Comparison of ENCODE assay signal across 11 cellular contexts in the genomic region with DNA sequence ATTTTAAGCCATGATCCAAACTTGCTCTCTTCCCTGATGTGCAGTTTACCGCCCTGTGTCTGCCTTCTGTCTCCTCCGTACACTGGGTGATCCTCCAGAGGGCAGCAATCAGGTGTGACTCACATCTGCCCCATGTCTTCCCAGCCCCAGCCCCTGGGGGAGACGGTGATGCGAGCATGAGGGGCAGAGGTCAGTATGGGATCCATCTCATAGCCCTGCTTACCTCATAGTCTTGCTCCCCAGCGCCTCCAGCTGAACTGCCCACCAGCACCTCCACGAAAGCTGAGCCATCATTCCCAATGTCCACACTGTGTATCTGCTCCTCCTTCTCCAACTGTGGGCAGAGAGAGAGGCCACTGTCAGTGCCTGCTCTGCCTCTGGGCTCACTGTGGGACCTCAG. TPM values are rescaled to one million over a fixed set of nuclear protein-coding genes. Genes with fewer than 3 reads are reported as not detected.
A peak's percentile ranks its signal among the peaks of the same experiment; 100 is the strongest.
DNase-seq lines count a peak whose midpoint lies in the region; ATAC-seq, FAIRE-seq and TF ChIP-seq lines count a peak whose summit lies in the region.
"Had no signal": no experiment of that assay in that cellular context is flagged by ENCODE, and none has a peak within 500 bp of the region (broad histone marks: within the 10 kb centered on the region; RNA-seq: fewer than 3 reads in every experiment).

No MANE protein-coding gene starts in this region.

- H3K9me3 ChIP-seq in SK-N-SH: no peaks in the 10 kb centered on the region
- H3K9me3 ChIP-seq: tibial nerve had no signal

- TF ChIP-seq RAD21 in SK-N-SH (IDR thresholded peaks at IDR 0.05; ENCODE audit: low read length): no peak

- H3F3A ChIP-seq in SK-N-SH (replicated peaks; ENCODE audit: insufficient read depth): peaks cover 34% of the 10 kb centered on the region

- in situ Hi-C loops in GM13977 (cut with MboI; ENCODE audit: low pct_unique_long_range_greater_than_20kb, low sequenced_read_pairs, unreplicated experiment): no loop called here

- TF ChIP-seq CTCF in SK-N-SH (IDR thresholded peaks at IDR 0.05): 0 out of 2 replicates have a peak, but pooled peaks have one; percentile 10
- TF ChIP-seq CTCF in fibroblast of mammary gland (conservative IDR thresholded peaks at IDR 0.05; ENCODE audit: control insufficient read depth, insufficient read depth, low read depth, low read length): peak; percentile 27
- no peak for TF ChIP-seq CTCF in GM13977 (IDR thresholded peaks at IDR 0.05; ENCODE audit: extremely low read depth, insufficient read depth, missing control alignments)

- FAIRE-seq in urothelium cell line (lab: Jason Lieb, UNC): no peak

- H3K4me2 ChIP-seq in SK-N-SH: no peak overlapping the region

- WGBS in SK-N-SH (ENCODE audit: low lambda C conversion rate): 90% methylated on average over 6 of the region's 6 CpGs

- CTCF ChIA-PET in SK-N-SH (lab: Yijun Ruan, JAX): interaction anchor here (0.6 to 1.3 kb wide), 2 partner anchors 10 to 33 kb away, joined by 3 read pairs; no protein-coding TSS in a partner anchor

- DNase-seq in stimulated activated CD4-positive, alpha-beta T cell treated with anti-CD3 and anti-CD28 coated beads, Interleukin-2, amount 100 ng/mL, for 4 hours (ENCODE audit: low read depth): peak; percentile 11
- no peak for DNase-seq in stimulated activated CD4-positive, alpha-beta T cell treated with anti-CD3 and anti-CD28 coated beads, Interleukin-12 subunit alpha, Interleukin-12 subunit beta, amount 100 ng/mL, for 4 hours
- no peak for DNase-seq in SK-N-SH
- peak; percentile 76 for DNase-seq in fibroblast of mammary gland (ENCODE audit: low read depth)
- peak; percentile 33 for DNase-seq in urothelium cell line (ENCODE audit: low spot score)
- no peak for DNase-seq in GM13977 (ENCODE audit: low spot score)
- no peak for DNase-seq in inferior parietal cortex (ENCODE audit: extremely low spot score)
- DNase-seq: DND-41 had no signal

- no peak overlapping the region for H3K9ac ChIP-seq in SK-N-SH

- H3K36me3 ChIP-seq in SK-N-SH (replicated peaks in 1 of 2; ENCODE audit: control insufficient read depth in 1 of 2, insufficient read depth in 2 of 2, low read length in 1 of 2): peaks cover 11 to 13% of the 10 kb centered on the region in 2 experiments

- POLR2A ChIA-PET in SK-N-SH (lab: Yijun Ruan, JAX): no interaction called here

- H3K79me2 ChIP-seq in SK-N-SH (ENCODE audit: insufficient read depth): peaks cover 10% of the 10 kb centered on the region; the same call in 1 of the 2 replicates

- no peak overlapping the region for H3K27ac ChIP-seq in SK-N-SH (ENCODE audit: low read depth in 2 of 2, low read length in 1 of 2)
- H3K27ac ChIP-seq: tibial nerve had no signal

- no peak for ATAC-seq in HG03159 (IDR thresholded peaks at IDR 0.05; ENCODE audit: unreplicated experiment)
- ATAC-seq: Right ventricle myocardium inferior had no signal

- H3K9me2 ChIP-seq in SK-N-SH: no peaks in the 10 kb centered on the region

- H3K27me3 ChIP-seq in SK-N-SH (ENCODE audit: insufficient read depth): no peaks in the 10 kb centered on the region
- H3K27me3 ChIP-seq: tibial nerve had no signal

- H2AFZ ChIP-seq in SK-N-SH (ENCODE audit: low read depth): no peak overlapping the region

- H3K4me3 ChIP-seq in SK-N-SH (ENCODE audit: low read depth in 2 of 2, low read length in 1 of 2) (no peak overlapping the region), fibroblast of mammary gland (ENCODE audit: control insufficient read depth, low read depth, low read length) (no peak overlapping the region)
- H3K4me3 ChIP-seq: tibial nerve had no signal

- TF ChIP-seq EP300 in SK-N-SH (IDR thresholded peaks at IDR 0.05; ENCODE audit: borderline replicate concordance in 1 of 2, low read depth in 1 of 2, low read length in 1 of 2): no peak

- peaks cover 0 to 14% of the 10 kb centered on the region in 2 experiments; a peak in 1 of 4 replicates for H3K4me1 ChIP-seq in SK-N-SH (ENCODE audit: control insufficient read depth in 1 of 2, insufficient read depth in 2 of 2, low read depth in 1 of 2, low read length in 1 of 2)

- H4K20me1 ChIP-seq in SK-N-SH (ENCODE audit: insufficient read depth): 0 out of 2 replicates have a peak, but pooled peaks cover 2% of the 10 kb centered on the region

TF ChIP-seq in SK-N-SH, 30 proteins besides CTCF, POLR2A, EP300 and RAD21:
- TF ChIP-seq FOXJ3 (CRISPR knock-in tag; IDR thresholded peaks at IDR 0.05) (no peak), NFIC (IDR thresholded peaks at IDR 0.05; ENCODE audit: borderline replicate concordance) (no peak), EZH2phosphoT487 (IDR thresholded peaks at IDR 0.05; ENCODE audit: borderline replicate concordance, low read depth) (no peak), RCOR1 (IDR thresholded peaks at IDR 0.05; ENCODE audit: low read length) (no peak), SMC3 (IDR thresholded peaks at IDR 0.05; ENCODE audit: low read depth, low read length) (no peak), NRF1 (IDR thresholded peaks at IDR 0.05; ENCODE audit: low read depth, low read length) (no peak), MEF2A (IDR thresholded peaks at IDR 0.05; ENCODE audit: borderline replicate concordance, low read depth) (no peak), FOSL2 (IDR thresholded peaks at IDR 0.05; ENCODE audit: borderline replicate concordance, low read depth) (no peak), GATA2 (CRISPR knock-in tag; IDR thresholded peaks at IDR 0.05) (no peak), TCF12 (IDR thresholded peaks at IDR 0.05) (no peak)
- TF ChIP-seq, protein P1, sequence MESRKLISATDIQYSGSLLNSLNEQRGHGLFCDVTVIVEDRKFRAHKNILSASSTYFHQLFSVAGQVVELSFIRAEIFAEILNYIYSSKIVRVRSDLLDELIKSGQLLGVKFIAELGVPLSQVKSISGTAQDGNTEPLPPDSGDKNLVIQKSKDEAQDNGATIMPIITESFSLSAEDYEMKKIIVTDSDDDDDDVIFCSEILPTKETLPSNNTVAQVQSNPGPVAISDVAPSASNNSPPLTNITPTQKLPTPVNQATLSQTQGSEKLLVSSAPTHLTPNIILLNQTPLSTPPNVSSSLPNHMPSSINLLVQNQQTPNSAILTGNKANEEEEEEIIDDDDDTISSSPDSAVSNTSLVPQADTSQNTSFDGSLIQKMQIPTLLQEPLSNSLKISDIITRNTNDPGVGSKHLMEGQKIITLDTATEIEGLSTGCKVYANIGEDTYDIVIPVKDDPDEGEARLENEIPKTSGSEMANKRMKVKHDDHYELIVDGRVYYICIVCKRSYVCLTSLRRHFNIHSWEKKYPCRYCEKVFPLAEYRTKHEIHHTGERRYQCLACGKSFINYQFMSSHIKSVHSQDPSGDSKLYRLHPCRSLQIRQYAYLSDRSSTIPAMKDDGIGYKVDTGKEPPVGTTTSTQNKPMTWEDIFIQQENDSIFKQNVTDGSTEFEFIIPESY (IDR thresholded peaks at IDR 0.05; ENCODE audit: borderline replicate concordance, low read depth): no peak
- TF ChIP-seq, protein P2, sequence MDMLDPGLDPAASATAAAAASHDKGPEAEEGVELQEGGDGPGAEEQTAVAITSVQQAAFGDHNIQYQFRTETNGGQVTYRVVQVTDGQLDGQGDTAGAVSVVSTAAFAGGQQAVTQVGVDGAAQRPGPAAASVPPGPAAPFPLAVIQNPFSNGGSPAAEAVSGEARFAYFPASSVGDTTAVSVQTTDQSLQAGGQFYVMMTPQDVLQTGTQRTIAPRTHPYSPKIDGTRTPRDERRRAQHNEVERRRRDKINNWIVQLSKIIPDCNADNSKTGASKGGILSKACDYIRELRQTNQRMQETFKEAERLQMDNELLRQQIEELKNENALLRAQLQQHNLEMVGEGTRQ (IDR thresholded peaks at IDR 0.05; ENCODE audit: borderline replicate concordance, low read depth, low read length): no peak

RNA-seq across cellular contexts. Expression of a gene that starts 14.6 kb away (rescaled TPM):
- polyA plus RNA-seq in SK-N-SH (2012; rRNA removed): 24.7 and 30.3 TPM in 2 replicates
- 13.2 and 16.4 TPM in 2 replicates for polyA plus RNA-seq in SK-N-SH (2012; cell fraction: cytosol; rRNA removed)
- polyA plus RNA-seq in SK-N-SH (2012; cell fraction: nucleus; rRNA removed): 20.2 and 25.7 TPM in 2 replicates

RNA-seq across cellular contexts. Expression of a gene that starts 14.9 kb away (rescaled TPM):
- 5.5 and 6.5 TPM in 2 replicates for polyA plus RNA-seq in SK-N-SH (2012; rRNA removed)
- polyA plus RNA-seq in SK-N-SH (2012; cell fraction: cytosol; rRNA removed): 2.8 and 5.4 TPM in 2 replicates
- 8.0 and 9.2 TPM in 2 replicates for polyA plus RNA-seq in SK-N-SH (2012; cell fraction: nucleus; rRNA removed)

RNA-seq across cellular contexts. Expression of a gene that starts 27.7 kb away (rescaled TPM):
- polyA plus RNA-seq in SK-N-SH (2012; rRNA removed): 0.31 and 1.0 TPM in 2 replicates
- 0.46 and 0.85 TPM in 2 replicates for polyA plus RNA-seq in SK-N-SH (2012; cell fraction: cytosol; rRNA removed)
- polyA plus RNA-seq in SK-N-SH (2012; cell fraction: nucleus; rRNA removed): 1.9 and 3.7 TPM in 2 replicates

RNA-seq across cellular contexts. Expression of a gene that starts 33.7 kb away (rescaled TPM):
- 74.9 and 86.2 TPM in 2 replicates for polyA plus RNA-seq in SK-N-SH (2012; rRNA removed)
- polyA plus RNA-seq in SK-N-SH (2012; cell fraction: cytosol; rRNA removed): 44.9 and 58.7 TPM in 2 replicates
- 41.3 and 44.5 TPM in 2 replicates for polyA plus RNA-seq in SK-N-SH (2012; cell fraction: nucleus; rRNA removed)

RNA-seq across cellular contexts. Expression of a gene that starts 35.2 kb away (rescaled TPM):
- 8.4 and 10.8 TPM in 2 replicates for polyA plus RNA-seq in SK-N-SH (2012; rRNA removed)
- 9.4 and 10.2 TPM in 2 replicates for polyA plus RNA-seq in SK-N-SH (2012; cell fraction: cytosol; rRNA removed)
- polyA plus RNA-seq in SK-N-SH (2012; cell fraction: nucleus; rRNA removed): 27.5 and 30.0 TPM in 2 replicates

Comparison
In these comparisons a context has a peak if more than half of its experiments do, and no peak if none do; other contexts are left out.
1. DNase-seq: peak in stimulated activated CD4-positive, alpha-beta T cell treated with anti-CD3 and anti-CD28 coated beads, Interleukin-2, amount 100 ng/mL, for 4 hours (single experiment), fibroblast of mammary gland (single experiment) and urothelium cell line (single experiment); none in stimulated activated CD4-positive, alpha-beta T cell treated with anti-CD3 and anti-CD28 coated beads, Interleukin-12 subunit alpha, Interleukin-12 subunit beta, amount 100 ng/mL, for 4 hours (single experiment), SK-N-SH (single experiment), GM13977 (single experiment) and inferior parietal cortex (single experiment).